16 cellular contexts compared by ENCODE assay signal in genomic region chr1:52556641-52557360, GRCh38. TPM values are rescaled to one million over a fixed set of nuclear protein-coding genes. Genes with fewer than 3 reads are reported as not detected.
DNase-seq lines count a peak whose midpoint lies in the region; FAIRE-seq and TF ChIP-seq lines count a peak whose summit lies in the region.
"Had no signal": no experiment of that assay in that cellular context is flagged by ENCODE, and none has a peak within 500 bp of the region (broad histone marks: within the 10 kb centered on the region; RNA-seq: fewer than 3 reads in every experiment).

No MANE protein-coding gene starts in this region.

- FAIRE-seq in keratinocyte (lab: Jason Lieb, UNC), result peak; percentile 65
- FAIRE-seq: H1 had no signal

- dilution Hi-C loops in keratinocyte (cut with MboI; ENCODE audit: extremely low pct_ligation_motif_present, low sequenced_read_pairs), result no loop called here

- H2AFZ ChIP-seq in keratinocyte (ENCODE audit: control insufficient read depth, low read length), result no peak overlapping the region

- H4K20me1 ChIP-seq in keratinocyte (ENCODE audit: control insufficient read depth, extremely low read depth, insufficient read depth, low read length), result no peaks in the 10 kb centered on the region

- H3K9me3 ChIP-seq in keratinocyte (ENCODE audit: control insufficient read depth, low read depth, low read length), result no peaks in the 10 kb centered on the region
- H3K9me3 ChIP-seq: MG63, SJSA1 had no signal

- H3K9ac ChIP-seq in keratinocyte (ENCODE audit: control insufficient read depth, extremely low read depth, insufficient read depth, low read length), result no peak overlapping the region
- H3K9ac ChIP-seq: KMS-11 had no signal

- TF ChIP-seq CTCF in keratinocyte (optimal IDR thresholded peaks at IDR 0.05 in 1 of 3, IDR thresholded peaks at IDR 0.05 in 1 of 3, conservative IDR thresholded peaks at IDR 0.05 in 1 of 3; ENCODE audit: extremely low read depth in 1 of 3, insufficient read depth in 2 of 3, low read length in 3 of 3), result no peak

- peaks cover 23% of the 10 kb centered on the region for H3K4me1 ChIP-seq in keratinocyte (ENCODE audit: control insufficient read depth, extremely low read depth, insufficient read depth, low read length)

- H3K4me2 ChIP-seq in keratinocyte (ENCODE audit: control insufficient read depth, extremely low read depth, insufficient read depth, low read depth, low read length), result peak overlapping the region; percentile 51
- H3K4me2 ChIP-seq: KMS-11 had no signal

- H3K4me3 ChIP-seq in keratinocyte (ENCODE audit: control insufficient read depth in 2 of 3, extremely low read depth in 1 of 3, insufficient read depth in 2 of 3, low read depth in 1 of 3, low read length in 3 of 3), result no peak overlapping the region
- H3K4me3 ChIP-seq: MG63, SJSA1 had no signal

- no peaks in the 10 kb centered on the region for H3K36me3 ChIP-seq in keratinocyte (ENCODE audit: control insufficient read depth in 2 of 2, extremely low read depth in 1 of 2, insufficient read depth in 2 of 2, low read length in 2 of 2)
- H3K36me3 ChIP-seq: MG63 had no signal

- H3K9me1 ChIP-seq in keratinocyte (ENCODE audit: control insufficient read depth, extremely low read depth, insufficient read depth, low read length), result no peaks in the 10 kb centered on the region

- peak; percentile 5 for DNase-seq in SHP77 treated with DMSO at 0.1 percent for 48 hours (lab: John Stamatoyannopoulos, UW)
- no peak for DNase-seq in SHP77 (lab: John Stamatoyannopoulos, UW)
- peak; percentile 25 for DNase-seq in NCI-H345 (lab: John Stamatoyannopoulos, UW)
- DNase-seq in keratinocyte (ENCODE audit: low read depth, low spot score), result no peak
- DNase-seq in anterior cingulate cortex (lab: John Stamatoyannopoulos, UW), result no peak
- no peak for DNase-seq in ecto neural progenitor cell (ENCODE audit: low spot score)
- no peak for DNase-seq in NCI-H524 (lab: John Stamatoyannopoulos, UW)
- DNase-seq: CD8-positive, alpha-beta memory T cell; EL; HFFc6; MG63; NCI-H2029; NCI-H2227 treated with DMSO at 0.1 percent for 48 hours had no signal

- H3K27ac ChIP-seq in keratinocyte (ENCODE audit: control insufficient read depth, insufficient read depth, low read length), result no peak overlapping the region
- H3K27ac ChIP-seq: KMS-11, SJSA1 had no signal

- no peaks in the 10 kb centered on the region for H3K79me2 ChIP-seq in keratinocyte (ENCODE audit: control insufficient read depth, insufficient read depth, low read length)

- no peaks in the 10 kb centered on the region for H3K27me3 ChIP-seq in keratinocyte (ENCODE audit: control insufficient read depth, extremely low read depth, insufficient read depth, low read length)
- H3K27me3 ChIP-seq: MG63, SJSA1 had no signal

RNA-seq across cellular contexts. Expression of gene TUT4, which starts 3.9 kb away (rescaled TPM):
- polyA plus RNA-seq in keratinocyte, result 16.5 to 27.5 TPM (median 24.2 TPM) in 3 replicates
- 43.5 TPM for polyA plus RNA-seq in keratinocyte (2011; ENCODE audit: low read depth)
- polyA plus RNA-seq in keratinocyte (2011; cell fraction: cytosol; rRNA removed), result 10.8 and 12.3 TPM in 2 replicates
- polyA plus RNA-seq in keratinocyte (2011; cell fraction: nucleus; rRNA removed), result 80.4 and 87.5 TPM in 2 replicates
- 13.9 and 28.8 TPM in 2 replicates for polyA plus RNA-seq in keratinocyte (2012; ENCODE audit: low replicate concordance)
- polyA minus RNA-seq in keratinocyte, result 11.8 to 30.6 TPM (median 30.2 TPM) in 3 replicates
- polyA minus RNA-seq in keratinocyte (2011; cell fraction: cytosol; rRNA and poly(A)+ RNA removed), result 10.6 TPM
- 24.7 and 52.6 TPM in 2 replicates for polyA minus RNA-seq in keratinocyte (2011; cell fraction: nucleus; rRNA and poly(A)+ RNA removed)

RNA-seq across cellular contexts. Expression of gene GPX7, which starts 45.4 kb away (rescaled TPM):
- polyA plus RNA-seq in keratinocyte, result 0.40 to 0.49 TPM (median 0.42 TPM) in 3 replicates
- not detected for polyA plus RNA-seq in keratinocyte (2011; ENCODE audit: low read depth)
- polyA plus RNA-seq in keratinocyte (2011; cell fraction: cytosol; rRNA removed), result 0.24 and 0.40 TPM in 2 replicates
- 0.15 and 0.39 TPM in 2 replicates for polyA plus RNA-seq in keratinocyte (2011; cell fraction: nucleus; rRNA removed)
- polyA plus RNA-seq in keratinocyte (2012; ENCODE audit: low replicate concordance), result 0.13 and 0.26 TPM in 2 replicates
- polyA minus RNA-seq in keratinocyte, result not detected in 3 replicates
- polyA minus RNA-seq in keratinocyte (2011; cell fraction: cytosol; rRNA and poly(A)+ RNA removed), result not detected
- polyA minus RNA-seq in keratinocyte (2011; cell fraction: nucleus; rRNA and poly(A)+ RNA removed), result not detected in 2 replicates

Comparison
In these comparisons a context has a peak if more than half of its experiments do, and no peak if none do; other contexts are left out.
1. DNase-seq: peak in SHP77 treated with DMSO at 0.1 percent for 48 hours (single experiment) and NCI-H345 (single experiment); none in SHP77 (0 of 2), keratinocyte (single experiment), anterior cingulate cortex (0 of 58), ecto neural progenitor cell (single experiment) and NCI-H524 (0 of 2).